16 cellular contexts compared by ENCODE assay signal in the genomic region with DNA sequence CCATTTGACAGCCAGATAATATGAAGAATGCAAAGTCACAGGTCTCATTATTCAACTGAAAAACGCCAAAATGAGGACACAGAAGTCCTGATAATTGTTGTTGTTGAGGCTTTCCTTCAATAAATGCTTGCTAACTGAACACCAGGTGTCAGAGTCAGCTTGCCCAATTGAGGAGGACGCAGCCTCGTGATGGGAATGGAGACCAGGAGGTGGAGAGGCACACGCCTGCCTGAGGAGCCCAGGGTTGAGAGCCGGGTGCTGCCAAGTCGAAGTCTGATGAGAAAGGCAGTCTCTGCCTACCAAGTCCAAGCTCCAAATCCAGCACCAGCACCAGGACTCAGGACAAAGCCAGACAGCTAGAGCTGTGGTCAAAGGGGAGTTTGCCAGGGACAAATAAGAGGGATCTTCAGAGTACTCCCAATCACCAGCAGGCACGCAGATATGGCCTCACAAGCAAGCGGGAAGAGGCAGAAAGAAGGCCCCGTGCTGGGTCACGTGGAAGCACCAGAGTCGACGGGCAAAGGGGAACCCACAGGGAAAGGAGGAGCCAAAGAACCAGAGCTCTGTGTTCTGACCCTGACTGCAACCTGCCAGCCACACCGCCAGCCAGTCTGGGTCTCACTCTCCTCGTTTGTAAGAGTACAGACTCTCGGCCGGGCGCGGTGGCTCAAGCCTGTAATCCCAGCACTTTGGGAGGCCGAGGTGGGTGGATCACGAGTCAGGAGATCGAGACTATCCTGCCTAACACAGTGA. TPM values are rescaled to one million over a fixed set of nuclear protein-coding genes. Genes with fewer than 3 reads are reported as not detected.
DNase-seq lines count a peak whose midpoint lies in the region; ATAC-seq, FAIRE-seq and TF ChIP-seq lines count a peak whose summit lies in the region.
"Had no signal": no experiment of that assay in that cellular context is flagged by ENCODE, and none has a peak within 500 bp of the region (broad histone marks: within the 10 kb centered on the region; RNA-seq: fewer than 3 reads in every experiment).

No MANE protein-coding gene starts in this region.

- WGBS in pancreas, 2 donors: 89 to 92% methylated on average over 21 of the region's 21 CpGs

- no peaks in the 10 kb centered on the region for H3K27me3 ChIP-seq in pancreas
- H3K27me3 ChIP-seq: esophagus muscularis mucosa had no signal

- DNase-seq in NCI-H2107 treated with DMSO at 0.1 percent for 48 hours (lab: John Stamatoyannopoulos, UW; ENCODE audit: unreplicated experiment) (peak; percentile 58), cerebellar cortex (ENCODE audit: low spot score) (peak; percentile 55), progenitor cell of endocrine pancreas (ENCODE audit: low spot score, unreplicated experiment) (no peak), COLO668 (lab: John Stamatoyannopoulos, UW; ENCODE audit: unreplicated experiment) (no peak), pancreas (no peak), NCI-H226 (no peak)
- DNase-seq: activated CD4-positive, alpha-beta T cell treated with anti-CD3 and anti-CD28 coated beads, Interleukin-2, amount 50 U/mL, for 4 hours; Caco-2; mammary epithelial cell; NCI-H187 treated with DMSO at 0.1 percent for 48 hours; occipital lobe; SW 1271 had no signal

- ATAC-seq in GM18867 (IDR thresholded peaks at IDR 0.05; ENCODE audit: unreplicated experiment): peak; percentile 44
- no peak for ATAC-seq in pancreas

- no peaks in the 10 kb centered on the region for H3K9me3 ChIP-seq in pancreas
- H3K9me3 ChIP-seq: Caco-2, esophagus muscularis mucosa had no signal

- no peak overlapping the region for H3K4me3 ChIP-seq in pancreas
- H3K4me3 ChIP-seq: esophagus muscularis mucosa had no signal

- intact Hi-C loops in pancreas (cut with DNase I): no loop called here

- FAIRE-seq in pancreas (lab: Jason Lieb, UNC): no peak
- FAIRE-seq: colon had no signal

- H3K36me3 ChIP-seq in pancreas: no peaks in the 10 kb centered on the region

- no peak overlapping the region for H3K27ac ChIP-seq in pancreas
- H3K27ac ChIP-seq: esophagus muscularis mucosa, KMS-11 had no signal

- H3K4me1 ChIP-seq in pancreas: no peaks in the 10 kb centered on the region
- H3K4me1 ChIP-seq: Caco-2 had no signal

- H3K36me3 Mint-ChIP-seq in progenitor cell of endocrine pancreas (ENCODE audit: insufficient read depth): peaks cover 2% of the 10 kb centered on the region

- TF ChIP-seq CTCF in progenitor cell of endocrine pancreas (IDR thresholded peaks at IDR 0.05; ENCODE audit: unreplicated experiment) (no peak), pancreas (IDR thresholded peaks at IDR 0.05) (no peak)

- no peak overlapping the region for H3K4me3 Mint-ChIP-seq in progenitor cell of endocrine pancreas (ENCODE audit: low read depth)

- peaks cover 11% of the 10 kb centered on the region for H3K4me1 Mint-ChIP-seq in progenitor cell of endocrine pancreas (ENCODE audit: low read depth)

- H3K27ac Mint-ChIP-seq in progenitor cell of endocrine pancreas: peak overlapping the region; percentile 35

- no peaks in the 10 kb centered on the region for H3K27me3 Mint-ChIP-seq in progenitor cell of endocrine pancreas

- H3K9me3 Mint-ChIP-seq in progenitor cell of endocrine pancreas (ENCODE audit: low read depth): no peaks in the 10 kb centered on the region

RNA-seq across cellular contexts. Expression of gene VOPP1, which starts 47.6 kb away (rescaled TPM):
- 45.6 and 47.8 TPM in 2 replicates for total RNA-seq in progenitor cell of endocrine pancreas
- total RNA-seq in pancreas: 10 to 100 TPM; 15.1 to 34.3 (median 19.2) TPM
- 10 to 100 TPM; 16.0 to 37.3 TPM for polyA plus RNA-seq in pancreas

Comparison
In these comparisons a context has a peak if more than half of its experiments do, and no peak if none do; other contexts are left out.
1. DNase-seq: peak in NCI-H2107 treated with DMSO at 0.1 percent for 48 hours (single experiment) and cerebellar cortex (single experiment); none in progenitor cell of endocrine pancreas (single experiment), COLO668 (single experiment), pancreas (0 of 6) and NCI-H226 (single experiment).